ENCODE assay signal across 26 cellular contexts in the genomic region with DNA sequence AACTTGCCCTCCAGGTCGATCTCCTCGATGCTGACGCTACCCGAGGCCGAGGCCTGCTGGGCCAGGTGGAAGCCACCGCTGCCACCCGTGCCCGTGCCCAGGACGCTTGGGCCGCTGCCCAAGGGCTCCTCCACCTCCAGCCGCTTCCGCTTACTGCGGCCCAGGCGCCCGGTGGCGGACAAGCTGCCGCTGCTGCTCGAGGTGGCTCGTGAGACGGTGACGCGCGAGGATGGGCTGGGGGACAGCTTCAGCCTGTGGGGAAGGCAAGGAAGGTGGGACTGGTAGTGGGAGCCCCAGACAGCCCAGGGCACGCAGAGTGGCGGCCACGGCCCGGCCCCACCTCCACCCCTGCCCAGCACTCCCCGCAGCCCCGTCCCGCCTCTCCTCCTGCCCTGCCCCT. TPM values are rescaled to one million over a fixed set of nuclear protein-coding genes. Genes with fewer than 3 reads are reported as not detected.
"Had no signal": no experiment of that assay in that cellular context is flagged by ENCODE, and none has a peak within 500 bp of the region (broad histone marks: within the 10 kb centered on the region; RNA-seq: fewer than 3 reads in every experiment).

No MANE protein-coding gene starts in this region.

- H2AFZ ChIP-seq: hepatocyte, parathyroid adenoma had no signal

- H3K27ac ChIP-seq: hepatocyte, left ventricle myocardium inferior, parathyroid adenoma, psoas muscle, right lobe of liver, skin epidermis, stomach, testis, thyroid gland, transverse colon, upper lobe of left lung, vagina had no signal

- H3K9ac ChIP-seq: parathyroid adenoma had no signal

- H3K9me3 ChIP-seq: left ventricle myocardium inferior, mucosa of descending colon, psoas muscle, right lobe of liver, stomach, testis, thyroid gland, transverse colon, upper lobe of left lung, vagina had no signal

- ATAC-seq: mucosa of descending colon; naive thymus-derived CD4-positive, alpha-beta T cell; natural killer cell treated with Interleukin-12 subunit alpha and Interleukin-12 subunit beta and Interleukin-15 and Interleukin-18, amount 100 ng/mL, for 72 hours; psoas muscle; right lobe of liver; stimulated activated naive B cell treated with anti-CD40 and anti-IgM and Interleukin-4, amounts not matched to agents 10 μg/mL and 1 μg/mL and 100 μg/mL, for 72 hours; stimulated activated naive CD8-positive, alpha-beta T cell treated with anti-CD3 and anti-CD28 coated beads, Interleukin-15, Interleukin-2, amounts not matched to agents 100 U/mL and 50 U/mL, for 24 hours had no signal

- H3K4me3 ChIP-seq: hepatocyte, left ventricle myocardium inferior, lung, mucosa of descending colon, psoas muscle, right lobe of liver, skin epidermis, stomach, testis, thyroid gland, transverse colon, upper lobe of left lung, vagina had no signal

- DNase-seq: islet precursor cell; left ventricle myocardium inferior; midbrain; mucosa of descending colon; naive thymus-derived CD4-positive, alpha-beta T cell; nucleus accumbens; psoas muscle; right lobe of liver; stimulated activated CD4-positive, alpha-beta T cell treated with anti-CD3 and anti-CD28 coated beads, Interleukin-12 subunit alpha, Interleukin-12 subunit beta, amount 100 ng/mL, for 4 hours; stimulated activated CD4-positive, alpha-beta T cell treated with anti-CD3 and anti-CD28 coated beads, Interleukin-15, amount 100 ng/mL, for 24 hours; stimulated activated CD4-positive, alpha-beta T cell treated with anti-CD3 and anti-CD28 coated beads, Interleukin-2, amount 100 ng/mL, for 24 hours; stimulated activated CD4-positive, alpha-beta T cell treated with anti-CD3 and anti-CD28 coated beads, Interleukin-4, amount 100 ng/mL, for 1 hour; stimulated activated naive B cell treated with anti-CD40 and anti-IgM and Interleukin-4, amounts not matched to agents 10 μg/mL and 1 μg/mL and 100 μg/mL, for 72 hours; stimulated activated naive CD8-positive, alpha-beta T cell treated with anti-CD3 and anti-CD28 coated beads, Interleukin-15, Interleukin-2, amounts not matched to agents 100 U/mL and 50 U/mL, for 24 hours; stomach; testis; thyroid gland; transverse colon had no signal

- H3K4me1 ChIP-seq: parathyroid adenoma, right lobe of liver, testis, thyroid gland had no signal

- H3K4me2 ChIP-seq: hepatocyte had no signal

- H3K79me2 ChIP-seq: hepatocyte, parathyroid adenoma had no signal

- H3K27me3 ChIP-seq: hepatocyte, right lobe of liver, stomach, testis, thyroid gland, transverse colon, upper lobe of left lung, vagina had no signal

RNA-seq across cellular contexts. Expression of a gene that starts 42.1 kb away (rescaled TPM):
- polyA plus RNA-seq: neural cell had no signal
